ENCODE assay signal across 16 cellular contexts in the genomic region with DNA sequence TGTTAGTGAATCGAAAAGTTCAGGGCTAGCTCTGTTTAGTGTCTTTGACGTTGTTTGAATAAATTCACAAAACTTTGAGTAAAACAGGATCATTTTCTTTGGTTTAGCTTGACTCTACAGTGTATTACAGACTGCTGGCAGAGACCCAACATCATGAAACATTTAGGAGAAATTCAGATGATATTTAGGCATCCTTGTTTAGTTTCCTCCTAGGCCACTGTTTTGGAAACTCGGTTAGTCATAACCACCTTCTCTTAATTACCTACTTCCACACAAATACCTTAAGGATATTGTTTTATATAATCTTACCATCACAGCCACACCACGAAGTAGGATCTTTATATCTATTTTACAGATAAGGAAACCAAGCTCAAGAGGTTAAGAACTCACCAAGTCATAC. TPM values are rescaled to one million over a fixed set of nuclear protein-coding genes. Genes with fewer than 3 reads are reported as not detected.
DNase-seq lines count a peak whose midpoint lies in the region; ATAC-seq lines count a peak whose summit lies in the region.
"Had no signal": no experiment of that assay in that cellular context is flagged by ENCODE, and none has a peak within 500 bp of the region (broad histone marks: within the 10 kb centered on the region; RNA-seq: fewer than 3 reads in every experiment).

No MANE protein-coding gene starts in this region.

- DNase-seq in GM03348 (ENCODE audit: low spot score) (peak; percentile 18), SK-N-MC (ENCODE audit: low read depth, low spot score) (no peak), fibroblast of peridontal ligament (ENCODE audit: extremely low read depth) (peak; percentile 93), sciatic nerve (ENCODE audit: low spot score) (no peak), SIG-M5 (lab: John Stamatoyannopoulos, UW) (no peak), HCEC 1CT (no peak), NCI-H1930 (lab: John Stamatoyannopoulos, UW) (no peak)
- DNase-seq: activated effector memory CD4-positive, alpha-beta T cell treated with anti-CD3 and anti-CD28 coated beads, Interleukin-2, amount 50 U/mL, for 16 hours; CD8-positive, alpha-beta memory T cell; GF-D8; NCI-H1105; pancreas had no signal

- intact Hi-C loops in sciatic nerve (cut with DNase I) = no loop called here

- no peak overlapping the region for H3K9ac ChIP-seq in SK-N-MC (ENCODE audit: insufficient read length)

- H3K4me3 ChIP-seq in SK-N-MC = peak overlapping the region; percentile 61; the same call in 1 of the 2 replicates
- H3K4me3 ChIP-seq: ascending aorta, pancreas, thyroid gland had no signal

- no peaks in the 10 kb centered on the region; the same call in 1 of the 2 replicates for H3K36me3 ChIP-seq in SK-N-MC (ENCODE audit: insufficient read depth, low read length)
- H3K36me3 ChIP-seq: ascending aorta, pancreas, thyroid gland had no signal

- ATAC-seq in sciatic nerve (peak; percentile 34), GM19023 (IDR thresholded peaks at IDR 0.05; ENCODE audit: unreplicated experiment) (no peak)
- ATAC-seq: HepG2, pancreas had no signal

- no peaks in the 10 kb centered on the region for H3K9me3 ChIP-seq in SK-N-MC (ENCODE audit: low read depth, low read length)
- H3K9me3 ChIP-seq: ascending aorta, pancreas, thyroid gland had no signal

- H3K27ac ChIP-seq in SK-N-MC = peak overlapping the region; percentile 77
- H3K27ac ChIP-seq: pancreas, thyroid gland had no signal

RNA-seq across cellular contexts. Expression of a gene that starts 7.8 kb away (rescaled TPM):
- 50.2 TPM for total RNA-seq in sciatic nerve

Comparison
In these comparisons a context has a peak if more than half of its experiments do, and no peak if none do; other contexts are left out.
1. DNase-seq: peak in GM03348 (single experiment) and fibroblast of peridontal ligament (single experiment); none in SK-N-MC (single experiment), sciatic nerve (single experiment), SIG-M5 (single experiment), HCEC 1CT (single experiment) and NCI-H1930 (0 of 2).